In the genomic region with DNA sequence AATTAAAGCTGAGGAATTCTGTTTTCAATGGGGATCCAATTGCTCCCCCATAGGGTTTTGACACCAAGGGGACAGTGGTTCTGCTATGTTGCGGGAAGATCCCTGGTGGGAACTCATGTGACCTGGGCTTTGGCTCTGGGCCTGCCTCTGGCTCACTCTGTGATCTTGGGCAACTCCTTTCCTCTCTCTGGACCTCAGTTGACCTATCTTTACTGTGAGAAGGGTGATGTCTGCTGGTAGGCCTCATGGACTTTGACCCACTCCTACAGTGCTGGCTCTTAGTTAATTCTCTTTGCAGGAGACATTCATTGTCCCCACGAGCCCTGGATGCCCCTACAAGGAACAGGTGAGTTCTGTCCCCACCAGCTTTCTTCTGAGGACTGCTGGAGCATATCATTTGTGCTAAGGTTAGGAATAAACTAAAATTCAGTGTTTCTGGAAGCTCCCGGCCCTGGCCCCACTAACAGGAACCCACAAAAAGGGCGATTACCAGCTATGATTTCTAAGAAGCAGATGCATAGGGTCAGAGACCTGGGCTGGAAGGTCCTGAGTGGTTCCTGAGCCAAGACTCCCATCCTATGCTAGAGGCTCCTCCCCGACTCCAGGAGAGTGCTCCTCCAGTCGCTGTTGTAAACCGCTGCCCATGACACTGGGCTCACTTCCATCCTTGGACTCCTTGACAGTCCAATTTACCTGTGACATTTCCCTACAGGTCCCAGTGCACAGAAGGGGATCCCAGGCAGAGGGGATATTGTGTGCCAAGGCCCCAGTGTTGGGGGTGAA, we compare ENCODE assay signal across 27 cellular contexts.
"Had no signal": no experiment of that assay in that cellular context is flagged by ENCODE, and none has a peak within 500 bp of the region (broad histone marks: within the 10 kb centered on the region; RNA-seq: fewer than 3 reads in every experiment).

No MANE protein-coding gene starts in this region.

- H3K36me3 ChIP-seq: colonic mucosa, gastrocnemius medialis, right lobe of liver, stomach, suprapubic skin, tibial artery, upper lobe of right lung had no signal

- FAIRE-seq: bronchial epithelial cell, keratinocyte had no signal

- H3K9me3 ChIP-seq: colonic mucosa, gastrocnemius medialis, right lobe of liver, suprapubic skin, tibial artery, upper lobe of right lung had no signal

- H3K4me3 Mint-ChIP-seq: activated CD4-positive, alpha-beta memory T cell treated with anti-CD3 and anti-CD28 coated beads for 36 hours; activated CD4-positive, alpha-beta T cell treated with anti-CD3 and anti-CD28 coated beads, Interleukin-2, amount 10 ng/mL, durations not matched to agents 24 days and 14 days; activated T-helper 1 cell treated with anti-CD3 and anti-CD28 coated beads, Interleukin-12 subunit alpha, Interleukin-12 subunit beta, Interleukin-2, Interleukin-4 antibody, amounts not matched to agents 30 ng/mL and 10 ng/mL and 1 ng/mL, durations not matched to agents 14 hours and 24 hours and 36 hours; naive thymus-derived CD8-positive, alpha-beta T cell; stimulated activated naive B cell treated with anti-CD40 and anti-IgM and Interleukin-4, amounts not matched to agents 10 μg/mL and 1 μg/mL and 100 μg/mL, for 72 hours; T-helper 2 cell treated with Interferon-gamma antibody and Interleukin-4, amounts not matched to agents 5 μg/mL and 100 μg/mL, for 36 hours had no signal

- H3K27ac ChIP-seq: colonic mucosa, gastrocnemius medialis, right lobe of liver, skin epidermis, stomach, suprapubic skin, tibial artery, upper lobe of right lung had no signal

- H3K4me3 ChIP-seq: colonic mucosa, gastrocnemius medialis, right lobe of liver, skin epidermis, stomach, suprapubic skin, tibial artery, upper lobe of right lung had no signal

- H3K27ac Mint-ChIP-seq: activated CD4-positive, alpha-beta memory T cell treated with anti-CD3 and anti-CD28 coated beads for 36 hours; activated CD4-positive, alpha-beta T cell treated with anti-CD3 and anti-CD28 coated beads, Interleukin-2, amount 10 ng/mL, durations not matched to agents 24 days and 14 days; activated T-helper 1 cell treated with anti-CD3 and anti-CD28 coated beads, Interleukin-12 subunit alpha, Interleukin-12 subunit beta, Interleukin-2, Interleukin-4 antibody, amounts not matched to agents 30 ng/mL and 10 ng/mL and 1 ng/mL, durations not matched to agents 14 hours and 24 hours and 36 hours; naive thymus-derived CD8-positive, alpha-beta T cell; stimulated activated naive B cell treated with anti-CD40 and anti-IgM and Interleukin-4, amounts not matched to agents 10 μg/mL and 1 μg/mL and 100 μg/mL, for 72 hours; T-helper 2 cell treated with Interferon-gamma antibody and Interleukin-4, amounts not matched to agents 5 μg/mL and 100 μg/mL, for 36 hours had no signal

- DNase-seq: activated CD4-positive, alpha-beta memory T cell treated with anti-CD3 and anti-CD28 coated beads for 36 hours; activated CD4-positive, alpha-beta T cell treated with anti-CD3 and anti-CD28 coated beads, Interleukin-2, amount 10 ng/mL, durations not matched to agents 24 days and 14 days; activated CD4-positive, CD25-positive, alpha-beta regulatory T cell treated with anti-CD3 and anti-CD28 coated beads, Interleukin-2, amount 50 U/mL, for 72 hours; activated CD8-positive, alpha-beta memory T cell treated with anti-CD3 and anti-CD28 coated beads, Interleukin-2, amount 50 U/mL, for 4 hours; activated gamma-delta T cell treated with Interleukin-2 at 50 U/mL for 16 hours; activated naive CD4-positive, alpha-beta T cell treated with anti-CD3 and anti-CD28 coated beads, Interleukin-2, amount 50 U/mL, for 16 hours; activated T-cell treated with anti-CD3 and anti-CD28 coated beads, Interleukin-2, amount 50 U/mL, for 1 hour; colonic mucosa; effector CD8-positive, alpha-beta T cell; gastrocnemius medialis; hippocampal formation; left colon; midbrain; naive thymus-derived CD8-positive, alpha-beta T cell; stimulated activated CD4-positive, alpha-beta T cell treated with anti-CD3 and anti-CD28 coated beads, Interleukin-1b, Interleukin-23, amount 100 ng/mL, for 48 hours; stimulated activated naive B cell treated with anti-CD40 and anti-IgM and Interleukin-4, amounts not matched to agents 10 μg/mL and 1 μg/mL and 100 μg/mL, for 72 hours; stomach; T-helper 1 cell; tibial artery; upper lobe of right lung had no signal

- H3K36me3 Mint-ChIP-seq: activated CD4-positive, alpha-beta memory T cell treated with anti-CD3 and anti-CD28 coated beads for 36 hours; naive thymus-derived CD8-positive, alpha-beta T cell had no signal

- H3K9me3 Mint-ChIP-seq: activated CD4-positive, alpha-beta memory T cell treated with anti-CD3 and anti-CD28 coated beads for 36 hours; activated CD4-positive, alpha-beta T cell treated with anti-CD3 and anti-CD28 coated beads, Interleukin-2, amount 10 ng/mL, durations not matched to agents 24 days and 14 days; activated T-helper 1 cell treated with anti-CD3 and anti-CD28 coated beads, Interleukin-12 subunit alpha, Interleukin-12 subunit beta, Interleukin-2, Interleukin-4 antibody, amounts not matched to agents 30 ng/mL and 10 ng/mL and 1 ng/mL, durations not matched to agents 14 hours and 24 hours and 36 hours; stimulated activated naive B cell treated with anti-CD40 and anti-IgM and Interleukin-4, amounts not matched to agents 10 μg/mL and 1 μg/mL and 100 μg/mL, for 72 hours; T-helper 2 cell treated with Interferon-gamma antibody and Interleukin-4, amounts not matched to agents 5 μg/mL and 100 μg/mL, for 36 hours had no signal

- H3K4me1 Mint-ChIP-seq: activated CD4-positive, alpha-beta T cell treated with anti-CD3 and anti-CD28 coated beads, Interleukin-2, amount 10 ng/mL, durations not matched to agents 24 days and 14 days had no signal

- H3K4me1 ChIP-seq: colonic mucosa, gastrocnemius medialis, right lobe of liver, upper lobe of right lung had no signal
